Comparison of ENCODE assay signal across 21 cellular contexts in genomic region chr15:34603095-34603494, GRCh38.
"Had no signal": no experiment of that assay in that cellular context is flagged by ENCODE, and none has a peak within 500 bp of the region (broad histone marks: within the 10 kb centered on the region; RNA-seq: fewer than 3 reads in every experiment).

No MANE protein-coding gene starts in this region.

- H3K4me3 ChIP-seq: SJCRH30 had no signal

- H3K27ac ChIP-seq: SJCRH30 had no signal

- H3K36me3 ChIP-seq: SJCRH30 had no signal

- H3K9me3 ChIP-seq: SJCRH30 had no signal

- H3K27ac Mint-ChIP-seq: activated CD4-positive, alpha-beta memory T cell treated with anti-CD3 and anti-CD28 coated beads for 36 hours; activated naive CD4-positive, alpha-beta T cell treated with anti-CD3 and anti-CD28 coated beads for 36 hours; activated naive CD8-positive, alpha-beta T cell; activated T-helper 17 cell treated with anti-CD3 and anti-CD28 coated beads, Interleukin-2, amount 50 U/mL, for 72 hours; brain; T-helper 1 cell treated with Interleukin-12 subunit alpha and Interleukin-12 subunit beta and Interleukin-4 antibody, amounts not matched to agents 30 μg/mL and 1 μg/mL, for 36 hours had no signal

- H3K4me3 Mint-ChIP-seq: activated CD4-positive, alpha-beta memory T cell treated with anti-CD3 and anti-CD28 coated beads for 36 hours; activated naive CD4-positive, alpha-beta T cell treated with anti-CD3 and anti-CD28 coated beads for 36 hours; activated naive CD8-positive, alpha-beta T cell; activated T-cell treated with anti-CD3 and anti-CD28 coated beads, Interleukin-2, amount 50 U/mL, for 4 hours; activated T-helper 17 cell treated with anti-CD3 and anti-CD28 coated beads, Interleukin-2, amount 50 U/mL, for 72 hours; brain; T-helper 1 cell treated with Interleukin-12 subunit alpha and Interleukin-12 subunit beta and Interleukin-4 antibody, amounts not matched to agents 30 μg/mL and 1 μg/mL, for 36 hours had no signal

- H3K4me1 Mint-ChIP-seq: activated T-helper 17 cell treated with anti-CD3 and anti-CD28 coated beads, Interleukin-2, amount 50 U/mL, for 72 hours had no signal

- H3K27me3 ChIP-seq: SJCRH30 had no signal

- H3K36me3 Mint-ChIP-seq: activated CD4-positive, alpha-beta memory T cell treated with anti-CD3 and anti-CD28 coated beads for 36 hours; activated naive CD8-positive, alpha-beta T cell; brain had no signal

- H3K9me3 Mint-ChIP-seq: activated CD4-positive, alpha-beta memory T cell treated with anti-CD3 and anti-CD28 coated beads for 36 hours; activated T-cell treated with anti-CD3 and anti-CD28 coated beads, Interleukin-2, amount 50 U/mL, for 4 hours; activated T-helper 17 cell treated with anti-CD3 and anti-CD28 coated beads, Interleukin-2, amount 50 U/mL, for 72 hours; T-helper 1 cell treated with Interleukin-12 subunit alpha and Interleukin-12 subunit beta and Interleukin-4 antibody, amounts not matched to agents 30 μg/mL and 1 μg/mL, for 36 hours had no signal

- DNase-seq: activated CD4-positive, alpha-beta memory T cell treated with anti-CD3 and anti-CD28 coated beads for 36 hours; activated CD4-positive, alpha-beta T cell treated with anti-CD3 and anti-CD28 coated beads for 48 hours; activated CD8-positive, alpha-beta memory T cell treated with anti-CD3 and anti-CD28 coated beads for 24 hours; activated gamma-delta T cell; activated naive CD4-positive, alpha-beta T cell treated with anti-CD3 and anti-CD28 coated beads for 36 hours; activated T-cell treated with anti-CD3 and anti-CD28 coated beads, Interleukin-2, amount 50 U/mL, for 4 hours; amygdala; KG1; MV-4-11; NCI-H1092 treated with DMSO at 0.1 percent for 48 hours; NCI-H1436 treated with DMSO at 0.1 percent for 48 hours; NCI-H187; NCI-H2081 treated with DMSO at 0.1 percent for 48 hours; NCI-H446; NCI-H524; NCI-H774; SJCRH30 had no signal
